13 cellular contexts compared by ENCODE assay signal in the genomic region with DNA sequence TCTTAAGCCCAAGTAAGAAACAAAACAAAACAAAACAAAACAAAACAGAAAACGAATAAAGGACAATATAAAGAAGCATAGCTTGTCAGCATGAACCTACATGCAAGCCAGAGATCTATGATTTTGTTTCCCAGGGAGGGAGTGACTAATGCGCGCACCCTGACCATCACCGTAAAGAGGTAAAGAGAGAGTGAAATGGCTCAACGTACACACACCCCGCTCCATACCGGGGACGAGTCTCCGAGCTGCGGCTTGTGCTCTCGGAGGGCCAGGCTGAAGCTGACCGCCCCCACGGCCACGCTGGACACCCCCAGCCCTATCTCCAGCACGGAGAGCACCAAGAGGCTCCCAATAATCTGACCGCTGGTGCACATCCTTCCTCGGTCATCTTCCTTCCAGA. TPM values are rescaled to one million over a fixed set of nuclear protein-coding genes. Genes with fewer than 3 reads are reported as not detected.
DNase-seq lines count a peak whose midpoint lies in the region; ATAC-seq, FAIRE-seq and TF ChIP-seq lines count a peak whose summit lies in the region.
"Had no signal": no experiment of that assay in that cellular context is flagged by ENCODE, and none has a peak within 500 bp of the region (broad histone marks: within the 10 kb centered on the region; RNA-seq: fewer than 3 reads in every experiment).

No MANE protein-coding gene starts in this region.

- POLR2A ChIA-PET in A549 (lab: Yijun Ruan, JAX) (no interaction called here), HEK293 (lab: Yijun Ruan, JAX) (interaction anchor here (0.6 kb wide), 1 partner anchor 467 kb away, joined by 3 read pairs; no protein-coding TSS in a partner anchor)

- H3K9me3 ChIP-seq in A549 (no peaks in the 10 kb centered on the region), HEK293 (ENCODE audit: control insufficient read depth, insufficient read depth, low read depth, low read length) (no peaks in the 10 kb centered on the region), mesenchymal stem cell (ENCODE audit: control insufficient read depth, low read length) (no peaks in the 10 kb centered on the region), thyroid gland (no peaks in the 10 kb centered on the region)
- H3K9me3 ChIP-seq: prostate gland had no signal

- peak overlapping the region; percentile 99 for H3K4me2 ChIP-seq in A549
- H3K4me2 ChIP-seq in mesenchymal stem cell (ENCODE audit: low read length, poor library complexity, severe bottlenecking): peak overlapping the region; percentile 98
- H3K4me2 ChIP-seq: BLaER1 treated with 17β-estradiol and CSF1 and Interleukin-3, amounts not matched to agents 10 nM and 100 nM had no signal

- ATAC-seq in A549 (peak; percentile 25 to 62; a peak in 4 of 6 replicates), GM19035 (IDR thresholded peaks at IDR 0.05; ENCODE audit: unreplicated experiment) (no peak), HG03571 (IDR thresholded peaks at IDR 0.05; ENCODE audit: unreplicated experiment) (no peak)

- H2BK12ac ChIP-seq in mesenchymal stem cell (ENCODE audit: low read length in 2 of 2): no peak overlapping the region

- H3K14ac ChIP-seq in mesenchymal stem cell (ENCODE audit: low read length in 2 of 2): peak overlapping the region in 1 of 2 experiments; percentile 7

- TF ChIP-seq POLR2A in A549 (IDR thresholded peaks at IDR 0.05; ENCODE audit: low read length) (no peak), thyroid gland (IDR thresholded peaks at IDR 0.05) (no peak)

- H2BK120ac ChIP-seq in mesenchymal stem cell (ENCODE audit: low read depth, low read length): no peak overlapping the region

- 23% methylated on average over 17 of the region's 17 CpGs for WGBS in A549 (ENCODE audit: missing lambda C conversion rate)
- 7% methylated on average over 17 of the region's 17 CpGs for WGBS in mesenchymal stem cell
- WGBS in thyroid gland, 2 donors: 3 to 4% methylated on average over 17 of the region's 17 CpGs

- FAIRE-seq in A549 (lab: Jason Lieb, UNC): no peak

- no peak overlapping the region for H2BK5ac ChIP-seq in mesenchymal stem cell (ENCODE audit: low read depth, low read length, poor library complexity, severe bottlenecking)

- no peaks in the 10 kb centered on the region for H3K79me1 ChIP-seq in mesenchymal stem cell (replicated peaks; ENCODE audit: low read length, poor library complexity, severe bottlenecking)

- no peak overlapping the region for H2AFZ ChIP-seq in mesenchymal stem cell (ENCODE audit: low read depth, low read length)

- H4K8ac ChIP-seq in mesenchymal stem cell (ENCODE audit: low read length): no peak overlapping the region

- H2AK5ac ChIP-seq in mesenchymal stem cell (ENCODE audit: low read length, severe bottlenecking): no peak overlapping the region

- no peak for DNase-seq in A549 (ENCODE audit: low read depth in 1 of 2, low spot score in 1 of 2)
- no peak for DNase-seq in brain microvascular endothelial cell
- DNase-seq in mesenchymal stem cell: no peak
- DNase-seq in iPS-NIHi11 (ENCODE audit: low spot score): no peak
- DNase-seq in thyroid gland: no peak
- DNase-seq: activated CD4-positive, alpha-beta T cell treated with anti-CD3 and anti-CD28 coated beads, Interleukin-2, amount 50 U/mL, for 48 hours; effector memory CD4-positive, alpha-beta T cell had no signal

- no peak overlapping the region for H4K91ac ChIP-seq in mesenchymal stem cell (ENCODE audit: low read length)

- no peak overlapping the region for H3K4ac ChIP-seq in mesenchymal stem cell (ENCODE audit: low read depth in 1 of 2, low read length in 2 of 2)

- no peak for TF ChIP-seq CTCF in A549 (IDR thresholded peaks at IDR 0.05)
- TF ChIP-seq CTCF in HEK293 (tag by site-specific recombination; IDR thresholded peaks at IDR 0.05): no peak
- TF ChIP-seq CTCF in brain microvascular endothelial cell (IDR thresholded peaks at IDR 0.05; ENCODE audit: low read depth, low read length, missing control alignments): no peak
- no peak for TF ChIP-seq CTCF in thyroid gland (IDR thresholded peaks at IDR 0.05)

- H3K9ac ChIP-seq in mesenchymal stem cell (ENCODE audit: low read length): no peak overlapping the region
- H3K9ac ChIP-seq: BLaER1 treated with 17β-estradiol and CSF1 and Interleukin-3, amounts not matched to agents 10 nM and 100 nM had no signal

- H3K27me3 ChIP-seq in brain microvascular endothelial cell (replicated peaks): peaks cover 10% of the 10 kb centered on the region
- H3K27me3 ChIP-seq in mesenchymal stem cell (ENCODE audit: control insufficient read depth in 1 of 2, insufficient read depth in 1 of 2, low read length in 2 of 2): peaks cover 0 to 31% of the 10 kb centered on the region in 2 experiments
- no peaks in the 10 kb centered on the region for H3K27me3 ChIP-seq in thyroid gland
- H3K27me3 ChIP-seq: BLaER1 treated with 17β-estradiol and CSF1 and Interleukin-3, amounts not matched to agents 10 nM and 100 nM had no signal

- H3K27ac ChIP-seq in A549 (no peak overlapping the region), HEK293 (ENCODE audit: extremely low read depth, low read depth, low read length) (no peak overlapping the region), brain microvascular endothelial cell (no peak overlapping the region), mesenchymal stem cell (ENCODE audit: low read length, poor library complexity, severe bottlenecking) (no peak overlapping the region), thyroid gland (no peak overlapping the region)
- H3K27ac ChIP-seq: BLaER1 treated with 17β-estradiol and CSF1 and Interleukin-3, amounts not matched to agents 10 nM and 100 nM; prostate gland had no signal

- no peak for TF ChIP-seq RAD21 in A549 (conservative IDR thresholded peaks at IDR 0.05 in 1 of 2, IDR thresholded peaks at IDR 0.05 in 1 of 2)

- intact Hi-C loops in thyroid gland (cut with DNase I): no loop called here

- H3K23ac ChIP-seq in mesenchymal stem cell (ENCODE audit: low read length in 2 of 2): peak overlapping the region in 1 of 2 experiments; percentile 46

- TF ChIP-seq EP300 in A549 (IDR thresholded peaks at IDR 0.05): no peak

- CTCF ChIA-PET in A549 (lab: Yijun Ruan, JAX): no interaction called here
- CTCF ChIA-PET in HEK293 (lab: Yijun Ruan, JAX): interaction anchor here (0.6 to 0.7 kb wide), 3 partner anchors 107 to 738 kb away, joined by 3 read pairs; no protein-coding TSS in a partner anchor

- in situ Hi-C loops in brain microvascular endothelial cell (cut with HindIII; ENCODE audit: low pct_ligation_motif_present, low sequenced_read_pairs): loop anchor here (25.0 kb wide), 1 partner anchor 540 kb away; no protein-coding TSS in a partner anchor

- no peak overlapping the region for H3K18ac ChIP-seq in mesenchymal stem cell (ENCODE audit: low read depth in 1 of 2, low read length in 2 of 2)

- no peak overlapping the region for H2BK15ac ChIP-seq in mesenchymal stem cell (ENCODE audit: low read depth, poor library complexity, severe bottlenecking)

- no peaks in the 10 kb centered on the region for H3K36me3 ChIP-seq in HEK293 (ENCODE audit: control insufficient read depth in 2 of 2, insufficient read depth in 1 of 2, low read length in 2 of 2)
- H3K36me3 ChIP-seq in brain microvascular endothelial cell (replicated peaks): no peaks in the 10 kb centered on the region
- no peaks in the 10 kb centered on the region for H3K36me3 ChIP-seq in mesenchymal stem cell (ENCODE audit: control insufficient read depth in 1 of 2, insufficient read depth in 2 of 2, low read depth in 1 of 2, low read length in 2 of 2)
- H3K36me3 ChIP-seq in thyroid gland: no peaks in the 10 kb centered on the region
- H3K36me3 ChIP-seq: BLaER1 treated with 17β-estradiol and CSF1 and Interleukin-3, amounts not matched to agents 10 nM and 100 nM; prostate gland had no signal

- H3K4me1 ChIP-seq in A549: 0 out of 3 replicates have a peak, but pooled peaks cover 4% of the 10 kb centered on the region
- H3K4me1 ChIP-seq in HEK293 (ENCODE audit: control insufficient read depth, insufficient read depth, low read length): no peaks in the 10 kb centered on the region
- H3K4me1 ChIP-seq in mesenchymal stem cell (ENCODE audit: control insufficient read depth, insufficient read depth, low read depth, low read length): peaks cover 13% of the 10 kb centered on the region
- peaks cover 5 to 16% of the 10 kb centered on the region in 2 donors for H3K4me1 ChIP-seq in thyroid gland
- H3K4me1 ChIP-seq: BLaER1 treated with 17β-estradiol and CSF1 and Interleukin-3, amounts not matched to agents 10 nM and 100 nM; prostate gland had no signal

- H3K4me3 ChIP-seq in A549 (peak overlapping the region; percentile 43; the same call in 2 of the 3 replicates), HEK293 (ENCODE audit: low read depth, low read length) (peak overlapping the region; percentile 35), brain microvascular endothelial cell (ENCODE audit: low read depth, low read length) (peak overlapping the region; percentile 44), mesenchymal stem cell (ENCODE audit: insufficient read depth in 1 of 2, low read depth in 1 of 2, low read length in 2 of 2) (peak overlapping the region; percentile 53 to 76), thyroid gland (replicated peaks in 1 of 3) (no peak overlapping the region)
- H3K4me3 ChIP-seq: BLaER1 treated with 17β-estradiol and CSF1 and Interleukin-3, amounts not matched to agents 10 nM and 100 nM; prostate gland had no signal

TF ChIP-seq in HEK293, 187 proteins besides CTCF, POLR2A, EP300 and RAD21:
- TF ChIP-seq ZBTB26 (tag by site-specific recombination; optimal IDR thresholded peaks at IDR 0.05) (peak; percentile 16), GLIS1 (tag by site-specific recombination; IDR thresholded peaks at IDR 0.05) (no peak)

RNA-seq across cellular contexts. Expression of gene TMEM196, which starts 1.1 kb away (rescaled TPM):
- polyA plus RNA-seq in A549 (2011; rRNA removed): not detected in 2 replicates
- polyA plus RNA-seq in A549 (2012; cell fraction: cytosol; rRNA removed): not detected in 2 replicates
- polyA plus RNA-seq in A549 (2012; cell fraction: nucleus; rRNA removed): not detected in 2 replicates
- not detected in 3 replicates for polyA plus RNA-seq in A549 (2017; fragmentation: RNase III; extraction: RNeasy Plus Mini Kit Qiagen cat#74134 plus additional on column Dnase treatment)
- not detected in 2 replicates for polyA minus RNA-seq in A549 (2011; rRNA and poly(A)+ RNA removed)
- 0.06 TPM for polyA plus RNA-seq in mesenchymal stem cell (2013, experiment 1 of 2)
- polyA plus RNA-seq in mesenchymal stem cell (2013, experiment 2 of 2): not detected
- total RNA-seq in thyroid gland: not detected
- total RNA-seq: HT1080, prostate gland had no signal

Comparison
In these comparisons a context has a peak if more than half of its experiments do, and no peak if none do; other contexts are left out.
1. ATAC-seq: peak in A549 (2 of 2); none in GM19035 (single experiment) and HG03571 (single experiment).
2. H3K4me3 ChIP-seq: peak in A549 (single experiment), HEK293 (single experiment), brain microvascular endothelial cell (single experiment) and mesenchymal stem cell (2 of 2); none in thyroid gland (0 of 3).